In genomic region chr5:120358949-120359348, GRCh38 we compare ENCODE assay signal across 1 cellular context.
TF ChIP-seq lines count a peak whose summit lies in the region.

No MANE protein-coding gene starts in this region.

TF ChIP-seq in K562, 482 proteins besides CTCF, POLR2A, EP300 and RAD21 (continued from another document):
- TF ChIP-seq ATF1 (CRISPR knock-in tag; IDR thresholded peaks at IDR 0.05) (no peak), ATF1 (tag; IDR thresholded peaks at IDR 0.05) (no peak), ZNF77 (CRISPR knock-in tag; IDR thresholded peaks at IDR 0.05) (no peak), ZNF511 (CRISPR knock-in tag; IDR thresholded peaks at IDR 0.05) (no peak), ETV1 (tag; conservative IDR thresholded peaks at IDR 0.05; ENCODE audit: low read depth) (peak; percentile 92), FOSL1 (tag; conservative IDR thresholded peaks at IDR 0.05) (peak; percentile 64), MYBL2 (IDR thresholded peaks at IDR 0.05; ENCODE audit: low read depth) (no peak), MYBL2 (CRISPR knock-in tag; IDR thresholded peaks at IDR 0.05; ENCODE audit: borderline replicate concordance) (no peak), ZNF668 (CRISPR knock-in tag; IDR thresholded peaks at IDR 0.05) (no peak), CC2D1A (IDR thresholded peaks at IDR 0.05) (no peak), CAMTA2 (CRISPR knock-in tag; conservative IDR thresholded peaks at IDR 0.05) (no peak), FOXP4 (CRISPR knock-in tag; IDR thresholded peaks at IDR 0.05; ENCODE audit: borderline replicate concordance) (no peak), MEIS2 (IDR thresholded peaks at IDR 0.05; ENCODE audit: partially characterized antibody) (peak; percentile 78), ARID1B (IDR thresholded peaks at IDR 0.05) (peak; percentile 48), HMG20A (CRISPR knock-in tag; conservative IDR thresholded peaks at IDR 0.05) (no peak), TEAD1 (CRISPR knock-in tag; IDR thresholded peaks at IDR 0.05) (no peak), POLR3A (IDR thresholded peaks at IDR 0.05; ENCODE audit: borderline replicate concordance, extremely low read depth, insufficient read depth, insufficient read length) (no peak), JUN (IDR thresholded peaks at IDR 0.05; ENCODE audit: borderline replicate concordance, low read depth, low read length) (no peak), JUN (CRISPR knock-in tag; IDR thresholded peaks at IDR 0.05; ENCODE audit: borderline replicate concordance) (no peak), TBL1XR1 (IDR thresholded peaks at IDR 0.05; ENCODE audit: low read length in 2 of 2) (no peak)
- TF ChIP-seq, protein P1, sequence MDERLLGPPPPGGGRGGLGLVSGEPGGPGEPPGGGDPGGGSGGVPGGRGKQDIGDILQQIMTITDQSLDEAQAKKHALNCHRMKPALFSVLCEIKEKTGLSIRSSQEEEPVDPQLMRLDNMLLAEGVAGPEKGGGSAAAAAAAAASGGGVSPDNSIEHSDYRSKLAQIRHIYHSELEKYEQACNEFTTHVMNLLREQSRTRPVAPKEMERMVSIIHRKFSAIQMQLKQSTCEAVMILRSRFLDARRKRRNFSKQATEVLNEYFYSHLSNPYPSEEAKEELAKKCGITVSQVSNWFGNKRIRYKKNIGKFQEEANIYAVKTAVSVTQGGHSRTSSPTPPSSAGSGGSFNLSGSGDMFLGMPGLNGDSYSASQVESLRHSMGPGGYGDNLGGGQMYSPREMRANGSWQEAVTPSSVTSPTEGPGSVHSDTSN (CRISPR knock-in tag; IDR thresholded peaks at IDR 0.05; ENCODE audit: low read depth), result no peak
- TF ChIP-seq, protein P1 (tag; conservative IDR thresholded peaks at IDR 0.05; ENCODE audit: low read depth), result 0 out of 2 replicates have a peak, but pooled peaks have one; percentile 31
TF ChIP-seq in K562: peak in this region for 10.
